In genomic region chr9:100104314-100104713, GRCh38 we compare ENCODE assay signal across 21 cellular contexts.
DNase-seq lines count a peak whose midpoint lies in the region; FAIRE-seq lines count a peak whose summit lies in the region.
"Had no signal": no experiment of that assay in that cellular context is flagged by ENCODE, and none has a peak within 500 bp of the region (broad histone marks: within the 10 kb centered on the region; RNA-seq: fewer than 3 reads in every experiment).

No MANE protein-coding gene starts in this region.

- no peaks in the 10 kb centered on the region for H3K9me3 ChIP-seq in endocrine pancreas (ENCODE audit: control insufficient read depth, low read length)
- H3K9me3 ChIP-seq: breast epithelium, mucosa of descending colon had no signal

- H3K4me3 Mint-ChIP-seq in activated T-cell treated with anti-CD3 and anti-CD28 coated beads, Interleukin-2, amount 50 U/mL, for 24 hours: no peak overlapping the region
- H3K4me3 Mint-ChIP-seq: activated CD8-positive, alpha-beta T cell treated with anti-CD3 and anti-CD28 coated beads, Interleukin-2, amount 10 ng/mL, durations not matched to agents 7 days and 5 days; activated naive CD8-positive, alpha-beta T cell treated with anti-CD3 and anti-CD28 coated beads, Interleukin-2, amount 10 ng/mL, durations not matched to agents 7 days and 5 days; T-helper 1 cell treated with Interleukin-12 subunit alpha and Interleukin-12 subunit beta and Interleukin-4 antibody, amounts not matched to agents 30 μg/mL and 1 μg/mL, for 36 hours had no signal

- H3K36me3 Mint-ChIP-seq in activated T-cell treated with anti-CD3 and anti-CD28 coated beads, Interleukin-2, amount 50 U/mL, for 24 hours (ENCODE audit: low read depth): peaks cover 37% of the 10 kb centered on the region

- no peaks in the 10 kb centered on the region for H3K9me3 Mint-ChIP-seq in activated T-cell treated with anti-CD3 and anti-CD28 coated beads, Interleukin-2, amount 50 U/mL, for 24 hours
- H3K9me3 Mint-ChIP-seq: activated naive CD8-positive, alpha-beta T cell treated with anti-CD3 and anti-CD28 coated beads, Interleukin-2, amount 10 ng/mL, durations not matched to agents 7 days and 5 days; T-helper 1 cell treated with Interleukin-12 subunit alpha and Interleukin-12 subunit beta and Interleukin-4 antibody, amounts not matched to agents 30 μg/mL and 1 μg/mL, for 36 hours had no signal

- peak overlapping the region; percentile 65 for H3K9ac ChIP-seq in endocrine pancreas (ENCODE audit: control insufficient read depth, insufficient read depth, low read length)

- H3K4me1 Mint-ChIP-seq in activated T-cell treated with anti-CD3 and anti-CD28 coated beads, Interleukin-2, amount 50 U/mL, for 24 hours (ENCODE audit: low read depth): peaks cover 17% of the 10 kb centered on the region

- no peak for FAIRE-seq in urothelium cell line (lab: Jason Lieb, UNC)

- no peaks in the 10 kb centered on the region for H3K27me3 ChIP-seq in endocrine pancreas (ENCODE audit: control insufficient read depth, insufficient read depth, low read length)
- H3K27me3 ChIP-seq: breast epithelium had no signal

- no peak for DNase-seq in activated T-cell treated with anti-CD3 and anti-CD28 coated beads, Interleukin-2, amount 50 U/mL, for 24 hours
- DNase-seq in activated T-cell treated with anti-CD3 and anti-CD28 coated beads for 4 hours (no peak), NCI-H226 (peak; percentile 57), non-pigmented ciliary epithelial cell (ENCODE audit: low read depth) (peak; percentile 67), urothelium cell line (ENCODE audit: low spot score) (no peak), OCI-M2 (lab: John Stamatoyannopoulos, UW; ENCODE audit: unreplicated experiment) (no peak), DMS114 treated with DMSO at 0.1 percent for 48 hours (lab: John Stamatoyannopoulos, UW; ENCODE audit: unreplicated experiment) (no peak)
- DNase-seq: activated CD8-positive, alpha-beta T cell treated with anti-CD3 and anti-CD28 coated beads, Interleukin-2, amount 10 ng/mL, durations not matched to agents 7 days and 5 days; activated naive CD8-positive, alpha-beta T cell treated with anti-CD3 and anti-CD28 coated beads, Interleukin-2, amount 10 ng/mL, durations not matched to agents 7 days and 5 days; cortex of kidney; foreskin fibroblast; Kasumi-1; mucosa of descending colon; NCI-H1105 treated with DMSO at 0.1 percent for 48 hours; NCI-H2107; NCI-H524 treated with DMSO at 0.1 percent for 48 hours; SHP77 treated with DMSO at 0.1 percent for 48 hours; WERI-Rb-1 had no signal

- peak overlapping the region; percentile 71 for H3K27ac Mint-ChIP-seq in activated T-cell treated with anti-CD3 and anti-CD28 coated beads, Interleukin-2, amount 50 U/mL, for 24 hours
- H3K27ac Mint-ChIP-seq: activated CD8-positive, alpha-beta T cell treated with anti-CD3 and anti-CD28 coated beads, Interleukin-2, amount 10 ng/mL, durations not matched to agents 7 days and 5 days; activated naive CD8-positive, alpha-beta T cell treated with anti-CD3 and anti-CD28 coated beads, Interleukin-2, amount 10 ng/mL, durations not matched to agents 7 days and 5 days; T-helper 1 cell treated with Interleukin-12 subunit alpha and Interleukin-12 subunit beta and Interleukin-4 antibody, amounts not matched to agents 30 μg/mL and 1 μg/mL, for 36 hours had no signal

- peak overlapping the region; percentile 23 for H3K4me3 ChIP-seq in endocrine pancreas (ENCODE audit: control insufficient read depth, insufficient read depth, low read length)
- H3K4me3 ChIP-seq: breast epithelium, mucosa of descending colon had no signal

- no peaks in the 10 kb centered on the region for H3K27me3 Mint-ChIP-seq in activated T-cell treated with anti-CD3 and anti-CD28 coated beads, Interleukin-2, amount 50 U/mL, for 24 hours
- H3K27me3 Mint-ChIP-seq: activated naive CD8-positive, alpha-beta T cell treated with anti-CD3 and anti-CD28 coated beads, Interleukin-2, amount 10 ng/mL, durations not matched to agents 7 days and 5 days had no signal

- H3K36me3 ChIP-seq in endocrine pancreas (ENCODE audit: control insufficient read depth, insufficient read depth, low read length): no peaks in the 10 kb centered on the region

- peaks cover 34% of the 10 kb centered on the region for H3K4me1 ChIP-seq in endocrine pancreas (ENCODE audit: control insufficient read depth, insufficient read depth, low read length)

Comparison
In these comparisons a context has a peak if more than half of its experiments do, and no peak if none do; other contexts are left out.
1. DNase-seq: peak in NCI-H226 (single experiment) and non-pigmented ciliary epithelial cell (single experiment); none in activated T-cell treated with anti-CD3 and anti-CD28 coated beads, Interleukin-2, amount 50 U/mL, for 24 hours (single experiment), activated T-cell treated with anti-CD3 and anti-CD28 coated beads for 4 hours (single experiment), urothelium cell line (single experiment), OCI-M2 (single experiment) and DMS114 treated with DMSO at 0.1 percent for 48 hours (single experiment).